In genomic region chr2:109141727-109142283, GRCh38 we compare ENCODE assay signal across 16 cellular contexts. TPM values are rescaled to one million over a fixed set of nuclear protein-coding genes. Genes with fewer than 3 reads are reported as not detected.
A peak's percentile ranks its signal among the peaks of the same experiment; 100 is the strongest.
DNase-seq lines count a peak whose midpoint lies in the region; ATAC-seq and TF ChIP-seq lines count a peak whose summit lies in the region.
"Had no signal": no experiment of that assay in that cellular context is flagged by ENCODE, and none has a peak within 500 bp of the region (broad histone marks: within the 10 kb centered on the region; RNA-seq: fewer than 3 reads in every experiment).

No MANE protein-coding gene starts in this region.

- DNase-seq in activated effector memory CD4-positive, alpha-beta T cell treated with anti-CD3 and anti-CD28 coated beads, Interleukin-2, amount 50 U/mL, for 16 hours = peak; percentile 50
- DNase-seq in activated effector memory CD4-positive, alpha-beta T cell treated with Interleukin-2 at 50 U/mL for 16 hours = no peak
- peak; percentile 35 for DNase-seq in mesenteric fat pad (ENCODE audit: low spot score)
- DNase-seq in stimulated activated naive CD8-positive, alpha-beta T cell treated with anti-CD3 and anti-CD28 coated beads, Interleukin-15, Interleukin-2, amounts not matched to agents 100 U/mL and 50 U/mL, for 24 hours = no peak
- DNase-seq: AML-193; Caco-2; Calu3; CD4-positive, alpha-beta T cell; CD8-positive, alpha-beta T cell; DMS79 treated with DMSO at 0.1 percent for 48 hours; GF-D8 had no signal

- H3K27ac ChIP-seq in HEK293 (ENCODE audit: extremely low read depth, low read depth, low read length) = no peak overlapping the region
- H3K27ac ChIP-seq: 22Rv1, A549, C4-2B had no signal

- CTCF ChIA-PET in HEK293 (lab: Yijun Ruan, JAX) = interaction anchor here (0.6 to 0.7 kb wide), 2 partner anchors 138 to 368 kb away, joined by 3 read pairs; no protein-coding TSS in a partner anchor

- peaks cover 4% of the 10 kb centered on the region for H3K4me1 ChIP-seq in HEK293 (ENCODE audit: control insufficient read depth, insufficient read depth, low read length)
- H3K4me1 ChIP-seq: A549, Caco-2 had no signal

- H3K36me3 ChIP-seq in HEK293 (ENCODE audit: control insufficient read depth in 2 of 2, insufficient read depth in 1 of 2, low read length in 2 of 2) = no peaks in the 10 kb centered on the region

- no peak for ATAC-seq in stimulated activated naive CD8-positive, alpha-beta T cell treated with anti-CD3 and anti-CD28 coated beads, Interleukin-15, Interleukin-2, amounts not matched to agents 100 U/mL and 50 U/mL, for 24 hours
- ATAC-seq in GM21576 (IDR thresholded peaks at IDR 0.05; ENCODE audit: unreplicated experiment) = no peak
- ATAC-seq: A549; CD8-positive, alpha-beta T cell had no signal

- no peak for TF ChIP-seq CTCF in HEK293 (tag by site-specific recombination; IDR thresholded peaks at IDR 0.05)

- H3K9me3 ChIP-seq in HEK293 (ENCODE audit: control insufficient read depth, insufficient read depth, low read depth, low read length) = no peaks in the 10 kb centered on the region
- H3K9me3 ChIP-seq: A549, Caco-2 had no signal

- POLR2A ChIA-PET in HEK293 (lab: Yijun Ruan, JAX) = no interaction called here

- no peak overlapping the region for H3K4me3 ChIP-seq in HEK293 (ENCODE audit: low read depth, low read length)
- H3K4me3 ChIP-seq: A549 had no signal

TF ChIP-seq in HEK293, 187 proteins besides CTCF, POLR2A, EP300 and RAD21:
- TF ChIP-seq AEBP2 (tag by site-specific recombination; IDR thresholded peaks at IDR 0.05; ENCODE audit: borderline replicate concordance) (no peak), GLIS1 (tag by site-specific recombination; IDR thresholded peaks at IDR 0.05) (peak; percentile 77), ZNF621 (tag by site-specific recombination; IDR thresholded peaks at IDR 0.05) (no peak), IKZF3 (tag by site-specific recombination; IDR thresholded peaks at IDR 0.05) (no peak), ZNF398 (tag by site-specific recombination; IDR thresholded peaks at IDR 0.05) (no peak)

RNA-seq across cellular contexts. Expression of gene SH3RF3, which starts 12.8 kb away (rescaled TPM):
- 20.4 TPM for total RNA-seq in mesenteric fat pad

Comparison
In these comparisons a context has a peak if more than half of its experiments do, and no peak if none do; other contexts are left out.
1. DNase-seq: peak in activated effector memory CD4-positive, alpha-beta T cell treated with anti-CD3 and anti-CD28 coated beads, Interleukin-2, amount 50 U/mL, for 16 hours (single experiment) and mesenteric fat pad (single experiment); none in activated effector memory CD4-positive, alpha-beta T cell treated with Interleukin-2 at 50 U/mL for 16 hours (single experiment) and stimulated activated naive CD8-positive, alpha-beta T cell treated with anti-CD3 and anti-CD28 coated beads, Interleukin-15, Interleukin-2, amounts not matched to agents 100 U/mL and 50 U/mL, for 24 hours (single experiment).